ENCODE assay signal across 2 cellular contexts in the genomic region with DNA sequence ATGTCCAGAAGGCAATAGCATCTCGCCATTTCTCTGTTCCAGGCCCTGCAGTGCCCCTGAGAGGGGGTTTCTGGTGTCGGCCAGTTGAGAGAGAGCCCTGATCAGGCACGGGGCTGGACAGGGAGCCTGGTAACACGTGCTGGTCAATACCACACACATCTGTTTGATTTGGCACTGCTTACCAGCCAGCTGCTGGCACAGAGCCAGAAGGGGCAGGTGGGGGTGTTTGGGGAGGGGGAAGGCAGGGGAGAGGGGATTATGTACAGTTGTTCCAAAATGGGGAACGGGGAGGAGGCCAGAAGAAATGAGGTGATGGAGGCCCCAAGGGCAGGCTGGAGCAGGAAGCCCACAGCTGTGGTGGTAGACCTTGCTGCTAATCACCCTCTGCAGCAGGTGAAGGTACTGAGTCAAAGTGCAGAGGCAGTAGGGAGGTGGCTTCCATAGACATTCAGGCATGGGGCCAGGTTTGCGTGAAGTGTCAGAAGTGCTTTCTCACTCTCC.
TF ChIP-seq lines count a peak whose summit lies in the region.

No MANE protein-coding gene starts in this region.

TF ChIP-seq in SK-N-SH, 30 proteins besides CTCF, POLR2A, EP300 and RAD21:
- no peak for TF ChIP-seq SIN3A (IDR thresholded peaks at IDR 0.05; ENCODE audit: borderline replicate concordance, low read depth, low read length)
- peak; percentile 20; the same call in 1 of the 2 replicates for TF ChIP-seq NFIC (IDR thresholded peaks at IDR 0.05; ENCODE audit: borderline replicate concordance)

TF ChIP-seq in SK-N-SH treated with all-trans-retinoic acid at 6 μM for 48 hours, 23 proteins besides CTCF, POLR2A, EP300 and RAD21:
- no peak for TF ChIP-seq ZFP30 (CRISPR knock-in tag; IDR thresholded peaks at IDR 0.05)
- no peak for TF ChIP-seq TOX (CRISPR knock-in tag; IDR thresholded peaks at IDR 0.05; ENCODE audit: borderline replicate concordance)
- TF ChIP-seq, protein P1, sequence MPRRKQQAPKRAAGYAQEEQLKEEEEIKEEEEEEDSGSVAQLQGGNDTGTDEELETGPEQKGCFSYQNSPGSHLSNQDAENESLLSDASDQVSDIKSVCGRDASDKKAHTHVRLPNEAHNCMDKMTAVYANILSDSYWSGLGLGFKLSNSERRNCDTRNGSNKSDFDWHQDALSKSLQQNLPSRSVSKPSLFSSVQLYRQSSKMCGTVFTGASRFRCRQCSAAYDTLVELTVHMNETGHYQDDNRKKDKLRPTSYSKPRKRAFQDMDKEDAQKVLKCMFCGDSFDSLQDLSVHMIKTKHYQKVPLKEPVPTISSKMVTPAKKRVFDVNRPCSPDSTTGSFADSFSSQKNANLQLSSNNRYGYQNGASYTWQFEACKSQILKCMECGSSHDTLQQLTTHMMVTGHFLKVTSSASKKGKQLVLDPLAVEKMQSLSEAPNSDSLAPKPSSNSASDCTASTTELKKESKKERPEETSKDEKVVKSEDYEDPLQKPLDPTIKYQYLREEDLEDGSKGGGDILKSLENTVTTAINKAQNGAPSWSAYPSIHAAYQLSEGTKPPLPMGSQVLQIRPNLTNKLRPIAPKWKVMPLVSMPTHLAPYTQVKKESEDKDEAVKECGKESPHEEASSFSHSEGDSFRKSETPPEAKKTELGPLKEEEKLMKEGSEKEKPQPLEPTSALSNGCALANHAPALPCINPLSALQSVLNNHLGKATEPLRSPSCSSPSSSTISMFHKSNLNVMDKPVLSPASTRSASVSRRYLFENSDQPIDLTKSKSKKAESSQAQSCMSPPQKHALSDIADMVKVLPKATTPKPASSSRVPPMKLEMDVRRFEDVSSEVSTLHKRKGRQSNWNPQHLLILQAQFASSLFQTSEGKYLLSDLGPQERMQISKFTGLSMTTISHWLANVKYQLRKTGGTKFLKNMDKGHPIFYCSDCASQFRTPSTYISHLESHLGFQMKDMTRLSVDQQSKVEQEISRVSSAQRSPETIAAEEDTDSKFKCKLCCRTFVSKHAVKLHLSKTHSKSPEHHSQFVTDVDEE (CRISPR knock-in tag; IDR thresholded peaks at IDR 0.05): no peak
- TF ChIP-seq PATZ1 (CRISPR knock-in tag; IDR thresholded peaks at IDR 0.05; ENCODE audit: borderline replicate concordance): no peak
- TF ChIP-seq TCF4 (CRISPR knock-in tag; IDR thresholded peaks at IDR 0.05; ENCODE audit: borderline replicate concordance): no peak
- no peak for TF ChIP-seq OSR1 (CRISPR knock-in tag; IDR thresholded peaks at IDR 0.05)
- TF ChIP-seq SNAI2 (CRISPR knock-in tag; IDR thresholded peaks at IDR 0.05): no peak
- TF ChIP-seq ESRRG (CRISPR knock-in tag; IDR thresholded peaks at IDR 0.05): no peak
- no peak for TF ChIP-seq ARNTL (CRISPR knock-in tag; IDR thresholded peaks at IDR 0.05; ENCODE audit: borderline replicate concordance, low read depth)
- no peak for TF ChIP-seq PPARA (CRISPR knock-in tag; IDR thresholded peaks at IDR 0.05; ENCODE audit: borderline replicate concordance)
- no peak for TF ChIP-seq ZC3H10 (CRISPR knock-in tag; IDR thresholded peaks at IDR 0.05)
- no peak for TF ChIP-seq ZFP3 (CRISPR knock-in tag; IDR thresholded peaks at IDR 0.05)
- no peak for TF ChIP-seq RARB (CRISPR knock-in tag; IDR thresholded peaks at IDR 0.05)
- TF ChIP-seq, protein P2, sequence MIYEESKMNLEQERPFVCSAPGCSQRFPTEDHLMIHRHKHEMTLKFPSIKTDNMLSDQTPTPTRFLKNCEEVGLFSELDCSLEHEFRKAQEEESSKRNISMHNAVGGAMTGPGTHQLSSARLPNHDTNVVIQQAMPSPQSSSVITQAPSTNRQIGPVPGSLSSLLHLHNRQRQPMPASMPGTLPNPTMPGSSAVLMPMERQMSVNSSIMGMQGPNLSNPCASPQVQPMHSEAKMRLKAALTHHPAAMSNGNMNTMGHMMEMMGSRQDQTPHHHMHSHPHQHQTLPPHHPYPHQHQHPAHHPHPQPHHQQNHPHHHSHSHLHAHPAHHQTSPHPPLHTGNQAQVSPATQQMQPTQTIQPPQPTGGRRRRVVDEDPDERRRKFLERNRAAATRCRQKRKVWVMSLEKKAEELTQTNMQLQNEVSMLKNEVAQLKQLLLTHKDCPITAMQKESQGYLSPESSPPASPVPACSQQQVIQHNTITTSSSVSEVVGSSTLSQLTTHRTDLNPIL (CRISPR knock-in tag; IDR thresholded peaks at IDR 0.05; ENCODE audit: low read depth): no peak
